26 cellular contexts compared by ENCODE assay signal in genomic region chr7:51591223-51591622, GRCh38.
"Had no signal": no experiment of that assay in that cellular context is flagged by ENCODE, and none has a peak within 500 bp of the region (broad histone marks: within the 10 kb centered on the region; RNA-seq: fewer than 3 reads in every experiment).

No MANE protein-coding gene starts in this region.

- H3K36me3 Mint-ChIP-seq: activated naive CD8-positive, alpha-beta T cell; naive B cell; type B pancreatic cell had no signal

- H3K9me3 Mint-ChIP-seq: type B pancreatic cell had no signal

- H3K27ac Mint-ChIP-seq: activated naive CD8-positive, alpha-beta T cell; activated T-helper 2 cell treated with anti-CD3 and anti-CD28 coated beads, Interferon-gamma antibody, Interleukin-2, Interleukin-4, amounts not matched to agents 10 μg/mL and 5 μg/mL and 100 μg/mL, durations not matched to agents 14 hours and 24 hours and 36 hours; naive B cell; progenitor cell of endocrine pancreas; T-helper 2 cell treated with Interferon-gamma antibody and Interleukin-4, amounts not matched to agents 5 μg/mL and 100 μg/mL, for 36 hours; type B pancreatic cell had no signal

- ATAC-seq: activated T-cell treated with anti-CD3 and anti-CD28 coated beads, Interleukin-2, amount 50 U/mL, for 4 hours; gastrocnemius medialis; left lobe of liver; lower lobe of right lung had no signal

- H3K4me3 Mint-ChIP-seq: activated naive CD8-positive, alpha-beta T cell; activated T-cell treated with anti-CD3 and anti-CD28 coated beads, Interleukin-2, amount 50 U/mL, for 4 hours; naive B cell; T-helper 2 cell treated with Interferon-gamma antibody and Interleukin-4, amounts not matched to agents 5 μg/mL and 100 μg/mL, for 36 hours; type B pancreatic cell had no signal

- H3K27me3 ChIP-seq: esophagus muscularis mucosa, gastrocnemius medialis, vagina had no signal

- H3K27ac ChIP-seq: esophagus muscularis mucosa, gastrocnemius medialis, lower lobe of right lung, thoracic aorta, vagina had no signal

- H3K4me1 ChIP-seq: esophagus muscularis mucosa, gastrocnemius medialis, lower lobe of right lung, vagina had no signal

- H3K36me3 ChIP-seq: esophagus muscularis mucosa, gastrocnemius medialis, lower lobe of right lung, thoracic aorta, vagina had no signal

- DNase-seq: activated CD4-positive, alpha-beta T cell treated with anti-CD3 and anti-CD28 coated beads, Interleukin-2, amount 50 U/mL, for 4 hours; activated CD8-positive, alpha-beta memory T cell treated with anti-CD3 and anti-CD28 coated beads for 24 hours; activated CD8-positive, alpha-beta memory T cell treated with anti-CD3 and anti-CD28 coated beads, Interleukin-2, amount 50 U/mL, for 4 hours; activated naive CD4-positive, alpha-beta T cell; activated T-cell treated with anti-CD3 and anti-CD28 coated beads, Interleukin-2, amount 50 U/mL, for 4 hours; central memory CD4-positive, alpha-beta T cell; dermis blood vessel endothelial cell; effector memory CD4-positive, alpha-beta T cell; gastrocnemius medialis; head of caudate nucleus; kidney; lower lobe of right lung; naive B cell; retina; stimulated activated CD4-positive, alpha-beta T cell treated with anti-CD3 and anti-CD28 coated beads, Interleukin-2, amount 100 ng/mL, for 48 hours; stimulated activated CD8-positive, alpha-beta memory T cell treated with anti-CD3 and anti-CD28 coated beads, Interleukin-4, amount 100 ng/mL, for 48 hours; stimulated activated naive CD4-positive, alpha-beta T cell treated with Interleukin-2 at 50 U/mL for 16 hours had no signal

- H3K4me3 ChIP-seq: esophagus muscularis mucosa, gastrocnemius medialis, lower lobe of right lung, thoracic aorta, vagina had no signal

- H3K9me3 ChIP-seq: esophagus muscularis mucosa, gastrocnemius medialis, lower lobe of right lung, thoracic aorta, vagina had no signal

- H3K4me1 Mint-ChIP-seq: naive B cell had no signal

- H3K27me3 Mint-ChIP-seq: activated naive CD8-positive, alpha-beta T cell; naive B cell; type B pancreatic cell had no signal
